Comparison of ENCODE assay signal across 9 cellular contexts in the genomic region with DNA sequence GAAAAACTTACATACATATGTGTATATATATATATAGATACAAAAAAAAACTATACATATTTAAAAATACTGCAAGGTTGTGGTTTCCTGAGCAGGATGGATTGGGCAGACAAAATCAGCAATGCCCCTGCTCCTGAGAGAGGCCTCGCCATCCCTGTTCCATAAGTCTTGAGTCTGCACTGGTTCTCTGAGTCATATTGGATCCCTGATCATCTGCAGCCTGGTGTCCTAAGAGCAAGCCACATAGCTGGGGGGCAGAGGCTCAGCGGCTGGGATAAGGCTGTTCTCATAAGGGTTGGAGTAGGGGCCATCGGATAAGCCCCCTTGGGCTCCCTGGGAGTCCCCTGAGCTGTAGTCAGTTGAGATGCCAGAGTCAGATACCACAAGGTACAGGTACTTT. TPM values are rescaled to one million over a fixed set of nuclear protein-coding genes. Genes with fewer than 3 reads are reported as not detected.
DNase-seq lines count a peak whose midpoint lies in the region; ATAC-seq and TF ChIP-seq lines count a peak whose summit lies in the region.
"Had no signal": no experiment of that assay in that cellular context is flagged by ENCODE, and none has a peak within 500 bp of the region (broad histone marks: within the 10 kb centered on the region; RNA-seq: fewer than 3 reads in every experiment).

No MANE protein-coding gene starts in this region.

- no peak overlapping the region for H3K4me2 ChIP-seq in mesenchymal stem cell (ENCODE audit: low read length, poor library complexity, severe bottlenecking)

- H2BK12ac ChIP-seq in mesenchymal stem cell (ENCODE audit: low read length in 2 of 2), result peak overlapping the region in 1 of 2 experiments; percentile 27

- H3K23ac ChIP-seq in mesenchymal stem cell (ENCODE audit: low read length in 2 of 2), result no peak overlapping the region

- H2BK15ac ChIP-seq in mesenchymal stem cell (ENCODE audit: low read depth, poor library complexity, severe bottlenecking), result no peak overlapping the region

- H4K91ac ChIP-seq in mesenchymal stem cell (ENCODE audit: low read length), result peak overlapping the region; percentile 2

- H3K9me3 ChIP-seq in ascending aorta (no peaks in the 10 kb centered on the region), mesenchymal stem cell (ENCODE audit: control insufficient read depth, low read length) (no peaks in the 10 kb centered on the region), suprapubic skin (no peaks in the 10 kb centered on the region)

- no peaks in the 10 kb centered on the region for H3K36me3 ChIP-seq in ACC112 (ENCODE audit: insufficient read depth, low read length)
- no peaks in the 10 kb centered on the region for H3K36me3 ChIP-seq in ascending aorta
- no peaks in the 10 kb centered on the region for H3K36me3 ChIP-seq in mesenchymal stem cell (ENCODE audit: control insufficient read depth in 1 of 2, insufficient read depth in 2 of 2, low read depth in 1 of 2, low read length in 2 of 2)
- no peaks in the 10 kb centered on the region for H3K36me3 ChIP-seq in suprapubic skin

- no peak overlapping the region for H2BK120ac ChIP-seq in mesenchymal stem cell (ENCODE audit: low read depth, low read length)

- H3K79me1 ChIP-seq in mesenchymal stem cell (replicated peaks; ENCODE audit: low read length, poor library complexity, severe bottlenecking), result peaks cover 7% of the 10 kb centered on the region

- no peak for TF ChIP-seq EP300 in suprapubic skin (IDR thresholded peaks at IDR 0.05)

- no peak for ATAC-seq in GM18861 (IDR thresholded peaks at IDR 0.05; ENCODE audit: unreplicated experiment)
- ATAC-seq: naive thymus-derived CD4-positive, alpha-beta T cell had no signal

- peak overlapping the region; percentile 26 for H3K9ac ChIP-seq in mesenchymal stem cell (ENCODE audit: low read length)

- H2AFZ ChIP-seq in ACC112 (ENCODE audit: low read length, unreplicated experiment) (no peak overlapping the region), mesenchymal stem cell (ENCODE audit: low read depth, low read length) (no peak overlapping the region)

- H3K27me3 ChIP-seq in ACC112 (ENCODE audit: insufficient read depth, low read length) (no peaks in the 10 kb centered on the region), ascending aorta (no peaks in the 10 kb centered on the region), mesenchymal stem cell (ENCODE audit: control insufficient read depth in 1 of 2, insufficient read depth in 1 of 2, low read length in 2 of 2) (peaks cover 5 to 10% of the 10 kb centered on the region in 2 experiments), suprapubic skin (peaks cover 9% of the 10 kb centered on the region)

- WGBS in mesenchymal stem cell, result 95% methylated on average over 3 of the region's 3 CpGs
- 93% methylated on average over 3 of the region's 3 CpGs for WGBS in suprapubic skin

- H3K79me2 ChIP-seq in ACC112 (ENCODE audit: control insufficient read depth, insufficient read depth, low read length, unreplicated experiment), result peaks cover 12% of the 10 kb centered on the region

- H2BK5ac ChIP-seq in mesenchymal stem cell (ENCODE audit: low read depth, low read length, poor library complexity, severe bottlenecking), result no peak overlapping the region

- H3K4me3 ChIP-seq in ACC112 (ENCODE audit: low read depth, low read length) (no peak overlapping the region), ascending aorta (no peak overlapping the region), mesenchymal stem cell (ENCODE audit: insufficient read depth in 1 of 2, low read depth in 1 of 2, low read length in 2 of 2) (peak overlapping the region in 1 of 2 experiments; percentile 55), suprapubic skin (no peak overlapping the region)

- H3K27ac ChIP-seq in ACC112 (ENCODE audit: low read depth, low read length) (peak overlapping the region; percentile 64), ascending aorta (peak overlapping the region; percentile 63 to 85), mesenchymal stem cell (ENCODE audit: low read length, poor library complexity, severe bottlenecking) (peak overlapping the region; percentile 69), suprapubic skin (no peak overlapping the region)

- H3K4me1 ChIP-seq in ACC112 (ENCODE audit: control insufficient read depth, insufficient read depth, low read length, unreplicated experiment) (peaks cover 39% of the 10 kb centered on the region), ascending aorta (peaks cover 12 to 52% of the 10 kb centered on the region in 2 donors), mesenchymal stem cell (ENCODE audit: control insufficient read depth, insufficient read depth, low read depth, low read length) (peaks cover 47% of the 10 kb centered on the region), suprapubic skin (peaks cover 69% of the 10 kb centered on the region)

- no peak for TF ChIP-seq CTCF in ascending aorta (IDR thresholded peaks at IDR 0.05)
- TF ChIP-seq CTCF in suprapubic skin (IDR thresholded peaks at IDR 0.05), result no peak

- H3K18ac ChIP-seq in mesenchymal stem cell (ENCODE audit: low read depth in 1 of 2, low read length in 2 of 2), result peak overlapping the region in 1 of 2 experiments; percentile 69

- H3K4ac ChIP-seq in mesenchymal stem cell (ENCODE audit: low read depth in 1 of 2, low read length in 2 of 2), result peak overlapping the region in 1 of 2 experiments; percentile 40

- intact Hi-C loops in ascending aorta (cut with DNase I), result no loop called here

- DNase-seq in HCEC 1CT (peak; percentile 54), ascending aorta (ENCODE audit: low spot score in 2 of 2) (no peak), mesenchymal stem cell (peak; percentile 56), NCI-H1092 (lab: John Stamatoyannopoulos, UW) (no peak), suprapubic skin (ENCODE audit: low spot score in 2 of 2) (no peak), hippocampal formation (lab: John Stamatoyannopoulos, UW) (no peak)
- DNase-seq: naive thymus-derived CD4-positive, alpha-beta T cell had no signal

- H2AK5ac ChIP-seq in mesenchymal stem cell (ENCODE audit: low read length, severe bottlenecking), result peak overlapping the region; percentile 8

- TF ChIP-seq POLR2A in suprapubic skin (IDR thresholded peaks at IDR 0.05), result no peak

- no peak overlapping the region for H3K14ac ChIP-seq in mesenchymal stem cell (ENCODE audit: low read length in 2 of 2)

- no peak overlapping the region for H4K8ac ChIP-seq in mesenchymal stem cell (ENCODE audit: low read length)

RNA-seq across cellular contexts. Expression of a gene that starts 3.3 kb away (rescaled TPM):
- total RNA-seq in ascending aorta (4.5 TPM), suprapubic skin (1 to 10 TPM; 1.6 to 3.7 (median 2.6) TPM)
- polyA plus RNA-seq in mesenchymal stem cell (2013, experiment 1 of 2), result 3.4 TPM
- polyA plus RNA-seq in mesenchymal stem cell (2013, experiment 2 of 2), result 3.8 TPM

RNA-seq across cellular contexts. Expression of a gene that starts 6.4 kb away (rescaled TPM):
- total RNA-seq in ascending aorta, result 0.21 TPM
- polyA plus RNA-seq in mesenchymal stem cell (2013, experiment 1 of 2), result 16.4 TPM
- polyA plus RNA-seq in mesenchymal stem cell (2013, experiment 2 of 2), result 17.2 TPM
- total RNA-seq in suprapubic skin, result 1 to 10 TPM; 1.2 to 5.1 (median 2.9) TPM

RNA-seq across cellular contexts. Expression of a gene that starts 22.5 kb away (rescaled TPM):
- total RNA-seq in ascending aorta (61.4 TPM), suprapubic skin (10 to 100 TPM; 18.9 to 32.1 (median 22.5) TPM)
- 51.5 TPM for polyA plus RNA-seq in mesenchymal stem cell (2013, experiment 1 of 2)
- polyA plus RNA-seq in mesenchymal stem cell (2013, experiment 2 of 2), result 51.8 TPM

RNA-seq across cellular contexts. Expression of a gene that starts 31.4 kb away (rescaled TPM):
- total RNA-seq in ascending aorta (79.0 TPM), suprapubic skin (10 to 100 TPM in 3 of 4 donors, 1 to 10 TPM in 1; 8.0 to 58.3 (median 14.3) TPM)
- 22.5 TPM for polyA plus RNA-seq in mesenchymal stem cell (2013, experiment 1 of 2)
- 20.6 TPM for polyA plus RNA-seq in mesenchymal stem cell (2013, experiment 2 of 2)

RNA-seq across cellular contexts. Expression of a gene that starts 31.7 kb away (rescaled TPM):
- total RNA-seq in ascending aorta, result 225 TPM
- polyA plus RNA-seq in mesenchymal stem cell (2013, experiment 1 of 2), result 109 TPM
- 119 TPM for polyA plus RNA-seq in mesenchymal stem cell (2013, experiment 2 of 2)
- total RNA-seq in suprapubic skin, result 100 to 1,000 TPM; 202 to 245 (median 207) TPM

Comparison
In these comparisons a context has a peak if more than half of its experiments do, and no peak if none do; other contexts are left out.
1. DNase-seq: peak in HCEC 1CT (single experiment) and mesenchymal stem cell (single experiment); none in ascending aorta (0 of 2), NCI-H1092 (single experiment), suprapubic skin (0 of 2) and hippocampal formation (0 of 2).